1 cellular context compared by ENCODE assay signal in the genomic region with DNA sequence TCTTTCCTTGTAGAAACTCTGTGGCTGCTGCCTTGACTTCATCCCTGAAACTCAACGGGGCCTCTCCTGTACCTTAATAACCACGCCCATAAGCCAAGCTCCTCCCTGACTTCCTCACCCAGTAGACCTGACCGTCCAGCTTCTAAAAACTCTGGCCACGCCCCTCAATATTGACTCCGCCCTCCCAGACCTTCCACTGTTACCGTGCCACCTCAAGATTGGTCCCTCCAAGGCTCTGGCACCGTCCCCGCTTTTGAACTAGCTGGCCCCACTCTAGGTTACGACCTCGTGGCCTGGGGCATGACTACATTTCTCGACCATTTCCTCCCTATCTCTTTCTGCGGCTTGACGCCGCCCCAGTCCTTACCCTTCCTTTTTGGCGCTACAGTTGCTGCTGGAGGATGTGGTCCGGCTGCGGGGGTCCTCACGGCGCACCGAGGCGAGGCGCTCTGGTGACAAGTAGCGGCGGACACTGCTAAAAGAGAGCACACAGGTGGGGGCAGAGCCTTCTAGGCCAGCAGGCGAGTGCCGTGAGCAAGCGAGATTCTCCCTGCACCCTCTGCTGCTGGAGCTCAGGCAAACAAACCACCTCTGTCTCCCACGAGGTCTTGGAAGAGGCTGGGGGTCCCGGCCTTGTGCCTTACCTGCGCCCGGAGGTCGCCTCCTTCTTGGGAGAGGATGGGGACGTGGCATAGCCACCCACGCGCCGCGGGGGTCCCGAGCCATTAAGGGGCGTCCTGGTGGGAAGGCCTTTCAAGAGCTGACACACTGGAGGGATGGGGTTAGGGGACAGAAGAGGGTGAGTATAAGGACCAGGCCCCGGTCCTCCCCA.
TF ChIP-seq lines count a peak whose summit lies in the region.

No MANE protein-coding gene starts in this region.

TF ChIP-seq in endothelial cell of umbilical vein, 7 proteins besides CTCF, POLR2A, EP300 and RAD21:
- TF ChIP-seq EZH2 (IDR thresholded peaks at IDR 0.05; ENCODE audit: borderline replicate concordance, low read depth, low read length, severe bottlenecking) (no peak), POLR2AphosphoS5 (IDR thresholded peaks at IDR 0.05; ENCODE audit: insufficient read depth, low read depth, low read length) (peak; percentile 50)
